Comparison of ENCODE assay signal across 8 cellular contexts in the genomic region with DNA sequence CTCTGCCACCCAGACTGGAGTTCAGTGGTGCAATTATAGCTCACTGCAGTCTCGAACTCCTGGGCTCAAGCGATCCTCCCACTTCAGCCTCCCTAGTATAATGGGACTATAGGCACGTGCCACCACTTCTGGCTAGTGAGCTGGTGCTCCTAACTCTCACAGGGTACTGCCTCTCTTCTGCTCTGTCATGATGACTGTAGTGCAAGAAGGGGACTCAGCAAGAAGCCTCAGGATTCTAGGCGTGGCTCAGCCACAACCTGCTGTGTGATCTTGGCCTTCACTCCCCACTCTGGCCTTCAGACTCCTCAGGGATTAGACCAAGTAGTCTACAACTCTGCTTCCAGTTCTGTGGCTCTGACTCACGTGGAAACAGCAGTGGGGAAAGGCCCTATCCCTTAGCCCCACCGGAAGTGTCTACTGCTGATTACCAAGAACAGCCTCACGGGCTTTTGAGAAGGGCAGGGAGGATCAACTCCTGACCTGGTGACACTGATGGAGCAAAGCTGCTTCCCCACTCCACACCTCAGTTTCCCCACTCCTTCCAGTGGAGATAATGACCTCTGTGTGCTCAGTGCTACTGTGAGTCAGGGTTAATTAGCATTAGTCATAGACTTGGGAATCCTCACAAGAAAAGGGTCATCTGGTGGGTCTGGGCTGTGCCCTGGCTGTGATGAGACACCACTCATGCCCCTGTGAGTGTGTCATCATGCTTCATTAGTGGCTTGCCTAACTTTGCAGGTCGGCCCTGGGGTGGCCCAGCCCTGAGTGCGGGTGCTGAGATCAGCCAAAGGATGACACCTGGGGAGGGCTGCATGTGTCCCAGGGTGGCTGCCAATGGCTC. TPM values are rescaled to one million over a fixed set of nuclear protein-coding genes. Genes with fewer than 3 reads are reported as not detected.
DNase-seq lines count a peak whose midpoint lies in the region; ATAC-seq, FAIRE-seq and TF ChIP-seq lines count a peak whose summit lies in the region.

No MANE protein-coding gene starts in this region.

- peak; percentile 16; the same call in 2 of the 3 replicates for ATAC-seq in GM23338
- ATAC-seq in natural killer cell treated with Interleukin-12 subunit alpha and Interleukin-12 subunit beta and Interleukin-15 and Interleukin-18, amount 100 ng/mL, for 72 hours, result peak; percentile 62 to 76
- no peak for ATAC-seq in GM21367 (IDR thresholded peaks at IDR 0.05; ENCODE audit: unreplicated experiment)

- no peak for TF ChIP-seq POLR2A in GM12892 (IDR thresholded peaks at IDR 0.05; ENCODE audit: low read depth, low read length)

- CTCF ChIA-PET in mammary epithelial cell (lab: Charles Lee; ENCODE audit: low non-redundant PET), result interaction anchor here (0.7 to 1.9 kb wide), 2 partner anchors 51 to 178 kb away, joined by 14 to 15 read pairs; no protein-coding TSS in a partner anchor

- peak; percentile 84 for FAIRE-seq in GM12892 (lab: Jason Lieb, UNC)

- no peaks in the 10 kb centered on the region for H3K9me2 ChIP-seq in GM23338 (ENCODE audit: insufficient read depth)

- H3K4me3 Mint-ChIP-seq in GM23338, result no peak overlapping the region
- peak overlapping the region; percentile 46 for H3K4me3 Mint-ChIP-seq in natural killer cell treated with Interleukin-12 subunit alpha and Interleukin-12 subunit beta and Interleukin-15 and Interleukin-18, amount 100 ng/mL, for 72 hours

- H3K4me2 ChIP-seq in GM23338 (no peak overlapping the region), mammary epithelial cell (ENCODE audit: insufficient read depth, low read depth, low read length) (peak overlapping the region; percentile 34)

- peaks cover under 1% of the 10 kb centered on the region for H3K27me3 Mint-ChIP-seq in GM23338 (ENCODE audit: insufficient read depth, low read depth, poor library complexity)
- no peaks in the 10 kb centered on the region for H3K27me3 Mint-ChIP-seq in natural killer cell treated with Interleukin-12 subunit alpha and Interleukin-12 subunit beta and Interleukin-15 and Interleukin-18, amount 100 ng/mL, for 72 hours

- H3K27ac ChIP-seq in GM23338 (ENCODE audit: low read depth), result no peak overlapping the region
- peak overlapping the region; percentile 93 for H3K27ac ChIP-seq in mammary epithelial cell (ENCODE audit: insufficient read depth, low read depth, low read length)

- H2AFZ ChIP-seq in GM23338, result no peak overlapping the region
- no peak overlapping the region for H2AFZ ChIP-seq in mammary epithelial cell (ENCODE audit: low read depth, low read length)

- DNase-seq in GM12892 (ENCODE audit: insufficient read length), result no peak
- no peak for DNase-seq in GM23338 (ENCODE audit: low spot score)
- DNase-seq in NCI-H69 (lab: John Stamatoyannopoulos, UW), result peak; percentile 51
- peak; percentile 97 for DNase-seq in mammary epithelial cell
- no peak for DNase-seq in natural killer cell treated with Interleukin-12 subunit alpha and Interleukin-12 subunit beta and Interleukin-15 and Interleukin-18, amount 100 ng/mL, for 72 hours (ENCODE audit: low spot score)
- no peak for DNase-seq in NCI-H446 (lab: John Stamatoyannopoulos, UW)
- no peak for DNase-seq in NCI-H2196 (lab: John Stamatoyannopoulos, UW; ENCODE audit: unreplicated experiment)

- H3K27ac Mint-ChIP-seq in GM23338, result no peak overlapping the region
- peak overlapping the region; percentile 62 to 79 for H3K27ac Mint-ChIP-seq in natural killer cell treated with Interleukin-12 subunit alpha and Interleukin-12 subunit beta and Interleukin-15 and Interleukin-18, amount 100 ng/mL, for 72 hours

- H3F3A ChIP-seq in GM23338 (replicated peaks; ENCODE audit: low read depth), result no peaks in the 10 kb centered on the region

- in situ Hi-C loops in mammary epithelial cell (cut with MboI; ENCODE audit: low sequenced_read_pairs in 2 of 2), result loop anchor here (5.0 to 25.0 kb wide), 7 partner anchors 53 to 548 kb away; a partner anchor contains a TSS

- dilution Hi-C loops in mammary epithelial cell (cut with HindIII; ENCODE audit: low sequenced_read_pairs), result loop anchor here (5.0 to 25.0 kb wide), 3 partner anchors 53 to 323 kb away; no protein-coding TSS in a partner anchor

- H3K9me3 Mint-ChIP-seq in GM23338, result no peaks in the 10 kb centered on the region; the same call in 2 of the 3 replicates
- H3K9me3 Mint-ChIP-seq in natural killer cell treated with Interleukin-12 subunit alpha and Interleukin-12 subunit beta and Interleukin-15 and Interleukin-18, amount 100 ng/mL, for 72 hours, result no peaks in the 10 kb centered on the region

- no peaks in the 10 kb centered on the region for H4K20me1 ChIP-seq in GM23338 (replicated peaks; ENCODE audit: insufficient read depth)
- no peaks in the 10 kb centered on the region for H4K20me1 ChIP-seq in mammary epithelial cell (ENCODE audit: insufficient read depth, low read length)

- no peaks in the 10 kb centered on the region for H3K27me3 ChIP-seq in GM23338 (ENCODE audit: insufficient read depth)
- H3K27me3 ChIP-seq in mammary epithelial cell (ENCODE audit: insufficient read depth, low read length), result no peaks in the 10 kb centered on the region

- no peak for TF ChIP-seq CTCF in GM23338 (conservative IDR thresholded peaks at IDR 0.05; ENCODE audit: low read depth in 2 of 2)
- TF ChIP-seq CTCF in mammary epithelial cell (conservative IDR thresholded peaks at IDR 0.05 in 1 of 2, IDR thresholded peaks at IDR 0.05 in 1 of 2; ENCODE audit: extremely low read depth in 1 of 2, insufficient read depth in 1 of 2, low read depth in 1 of 2, low read length in 2 of 2), result no peak

- H3K4me3 ChIP-seq in GM23338, result no peak overlapping the region
- no peak overlapping the region for H3K4me3 ChIP-seq in mammary epithelial cell (replicated peaks in 1 of 3; ENCODE audit: insufficient read depth in 1 of 3, low read depth in 2 of 3, low read length in 3 of 3)

- H3K79me2 ChIP-seq in GM23338 (replicated peaks; ENCODE audit: insufficient read depth), result no peaks in the 10 kb centered on the region
- H3K79me2 ChIP-seq in mammary epithelial cell (ENCODE audit: insufficient read depth, low read length), result no peaks in the 10 kb centered on the region

- H3K4me1 ChIP-seq in GM23338 (ENCODE audit: insufficient read depth) (no peaks in the 10 kb centered on the region), mammary epithelial cell (ENCODE audit: insufficient read depth, low read length) (peaks cover 25% of the 10 kb centered on the region)

- H3K9ac ChIP-seq in mammary epithelial cell (ENCODE audit: insufficient read depth, low read length), result peak overlapping the region; percentile 58

- no peaks in the 10 kb centered on the region for H3K36me3 ChIP-seq in GM23338 (ENCODE audit: insufficient read depth)
- no peaks in the 10 kb centered on the region for H3K36me3 ChIP-seq in mammary epithelial cell (ENCODE audit: insufficient read depth, low read length)

- H3K9me3 ChIP-seq in mammary epithelial cell (replicated peaks; ENCODE audit: insufficient read depth, low read length), result no peaks in the 10 kb centered on the region

- H3K36me3 Mint-ChIP-seq in GM23338 (ENCODE audit: low read depth), result no peaks in the 10 kb centered on the region
- H3K36me3 Mint-ChIP-seq in natural killer cell treated with Interleukin-12 subunit alpha and Interleukin-12 subunit beta and Interleukin-15 and Interleukin-18, amount 100 ng/mL, for 72 hours, result no peaks in the 10 kb centered on the region

- TSS peak; percentile 74 for BruUV-seq in mammary epithelial cell (replicated peaks; lab: Mats Ljungman, UMichigan)

- WGBS in mammary epithelial cell (ENCODE audit: low coverage, missing lambda C conversion rate), result 38% methylated on average over 8 of the region's 9 CpGs

- intact Hi-C loops in mammary epithelial cell (cut with micrococcal nuclease), result loop anchor here (1.0 to 2.0 kb wide), 11 partner anchors 26 to 785 kb away; a partner anchor contains a TSS

- peaks cover 2% of the 10 kb centered on the region; the same call in 2 of the 3 replicates for H3K4me1 Mint-ChIP-seq in GM23338
- peaks cover 6 to 11% of the 10 kb centered on the region in 2 donors for H3K4me1 Mint-ChIP-seq in natural killer cell treated with Interleukin-12 subunit alpha and Interleukin-12 subunit beta and Interleukin-15 and Interleukin-18, amount 100 ng/mL, for 72 hours (ENCODE audit: low read depth in 2 of 2)

TF ChIP-seq in GM23338, 12 proteins besides CTCF, POLR2A, EP300 and RAD21 (continues in another document):
- no peak for TF ChIP-seq POLR2AphosphoS5 (IDR thresholded peaks at IDR 0.05; ENCODE audit: low read depth)
- no peak for TF ChIP-seq NANOG (IDR thresholded peaks at IDR 0.05; ENCODE audit: borderline replicate concordance)
- TF ChIP-seq ZNF331 (CRISPR knock-in tag; IDR thresholded peaks at IDR 0.05; ENCODE audit: low read depth), result no peak
- TF ChIP-seq, protein P1, sequence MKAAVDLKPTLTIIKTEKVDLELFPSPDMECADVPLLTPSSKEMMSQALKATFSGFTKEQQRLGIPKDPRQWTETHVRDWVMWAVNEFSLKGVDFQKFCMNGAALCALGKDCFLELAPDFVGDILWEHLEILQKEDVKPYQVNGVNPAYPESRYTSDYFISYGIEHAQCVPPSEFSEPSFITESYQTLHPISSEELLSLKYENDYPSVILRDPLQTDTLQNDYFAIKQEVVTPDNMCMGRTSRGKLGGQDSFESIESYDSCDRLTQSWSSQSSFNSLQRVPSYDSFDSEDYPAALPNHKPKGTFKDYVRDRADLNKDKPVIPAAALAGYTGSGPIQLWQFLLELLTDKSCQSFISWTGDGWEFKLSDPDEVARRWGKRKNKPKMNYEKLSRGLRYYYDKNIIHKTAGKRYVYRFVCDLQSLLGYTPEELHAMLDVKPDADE (IDR thresholded peaks at IDR 0.05), result no peak
- TF ChIP-seq STAT1 (IDR thresholded peaks at IDR 0.05; ENCODE audit: unreplicated experiment), result no peak
- no peak for TF ChIP-seq JUNB (IDR thresholded peaks at IDR 0.05; ENCODE audit: unreplicated experiment)

RNA-seq across cellular contexts. Expression of a gene that starts 41.1 kb away (rescaled TPM):
- polyA plus RNA-seq in GM12892 (2012; ENCODE audit: missing spikeins), result 17.1 TPM
- total RNA-seq in GM23338 (2014; rRNA removed; shearing (Covaris generic)), result 31.0 and 35.1 TPM in 2 replicates
- polyA plus RNA-seq in GM23338 (2016; fragmentation: Nextera tagmentation; extraction: Ambion mirVana), result 24.6 and 31.0 TPM in 2 replicates
- total RNA-seq in mammary epithelial cell, result 10 to 100 TPM in 1 of 2 donors, 1 to 10 TPM in 1; 9.0 to 14.2 TPM
- 21.4 TPM for polyA plus RNA-seq in mammary epithelial cell
- 63.4 TPM for polyA minus RNA-seq in mammary epithelial cell
- total RNA-seq in natural killer cell treated with Interleukin-12 subunit alpha and Interleukin-12 subunit beta and Interleukin-15 and Interleukin-18, amount 100 ng/mL, for 72 hours, result 10 to 100 TPM; 22.8 to 40.8 TPM

RNA-seq across cellular contexts. Expression of a gene that starts 57.3 kb away (rescaled TPM):
- 29.5 TPM for polyA plus RNA-seq in GM12892 (2012; ENCODE audit: missing spikeins)
- total RNA-seq in GM23338 (2014; rRNA removed; shearing (Covaris generic)), result 86.5 and 107 TPM in 2 replicates
- 37.2 and 40.8 TPM in 2 replicates for polyA plus RNA-seq in GM23338 (2016; fragmentation: Nextera tagmentation; extraction: Ambion mirVana)
- 100 to 1,000 TPM; 122 to 126 TPM for total RNA-seq in mammary epithelial cell
- 41.4 TPM for polyA plus RNA-seq in mammary epithelial cell
- 63.4 TPM for polyA minus RNA-seq in mammary epithelial cell
- total RNA-seq in natural killer cell treated with Interleukin-12 subunit alpha and Interleukin-12 subunit beta and Interleukin-15 and Interleukin-18, amount 100 ng/mL, for 72 hours, result 10 to 100 TPM; 24.9 to 45.2 TPM

Comparison
In these comparisons a context has a peak if more than half of its experiments do, and no peak if none do; other contexts are left out.
1. DNase-seq: peak in NCI-H69 (single experiment) and mammary epithelial cell (single experiment); none in GM12892 (single experiment), GM23338 (single experiment), natural killer cell treated with Interleukin-12 subunit alpha and Interleukin-12 subunit beta and Interleukin-15 and Interleukin-18, amount 100 ng/mL, for 72 hours (single experiment), NCI-H446 (0 of 2) and NCI-H2196 (single experiment).